ENCODE assay signal across 7 cellular contexts in the genomic region with DNA sequence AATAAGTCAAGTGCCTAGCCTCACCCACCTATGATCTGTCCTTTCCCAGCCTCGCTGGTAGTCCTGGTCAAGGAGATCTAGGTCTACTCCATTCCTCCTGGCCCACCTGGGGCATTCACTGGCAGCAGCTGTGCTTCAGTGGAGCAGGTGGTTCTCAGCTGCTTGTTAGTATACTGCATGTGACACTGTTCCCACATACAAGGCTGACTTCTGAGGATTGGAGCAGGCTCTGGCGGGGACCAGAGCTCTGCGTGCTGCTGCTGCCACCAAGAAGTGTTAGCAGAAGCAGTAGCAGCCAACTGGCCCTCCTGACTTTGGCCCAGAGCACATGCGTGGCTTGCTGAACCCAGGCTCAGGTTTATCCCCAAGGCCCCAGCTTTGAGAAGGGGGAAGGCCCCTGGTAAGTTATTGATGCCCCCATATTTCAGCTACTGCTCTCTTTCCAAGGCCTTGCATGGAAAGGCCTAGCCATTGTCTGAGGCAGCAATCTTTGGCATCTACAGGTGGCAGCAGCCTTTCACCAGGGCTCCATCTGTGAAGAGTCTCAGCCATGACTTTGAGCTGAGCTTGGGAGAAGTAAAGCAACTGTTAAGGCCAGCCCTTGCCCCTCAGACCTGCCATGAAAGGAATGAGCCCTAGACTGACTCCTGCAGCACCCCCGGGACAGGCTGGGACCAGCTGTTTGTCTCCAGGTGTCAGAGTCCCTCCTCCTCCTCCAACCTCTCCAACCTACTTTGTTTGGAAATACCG. TPM values are rescaled to one million over a fixed set of nuclear protein-coding genes. Genes with fewer than 3 reads are reported as not detected.
DNase-seq lines count a peak whose midpoint lies in the region; ATAC-seq, FAIRE-seq and TF ChIP-seq lines count a peak whose summit lies in the region.
"Had no signal": no experiment of that assay in that cellular context is flagged by ENCODE, and none has a peak within 500 bp of the region (broad histone marks: within the 10 kb centered on the region; RNA-seq: fewer than 3 reads in every experiment).

No MANE protein-coding gene starts in this region.

- no peaks in the 10 kb centered on the region for H4K20me1 ChIP-seq in HepG2 (ENCODE audit: insufficient read depth, low read length)

- TF ChIP-seq POLR2A in HepG2 (IDR thresholded peaks at IDR 0.05; ENCODE audit: insufficient read depth in 1 of 2, low read depth in 2 of 2, low read length in 2 of 2), result no peak

- no peak for ATAC-seq in activated naive CD4-positive, alpha-beta T cell treated with anti-CD3 and anti-CD28 coated beads, Interleukin-2, amount 50 U/mL, for 72 hours
- ATAC-seq in HepG2, result no peak
- ATAC-seq in upper lobe of right lung, result no peak
- ATAC-seq in HG02981 (IDR thresholded peaks at IDR 0.05; ENCODE audit: unreplicated experiment), result no peak
- no peak for ATAC-seq in SK-N-SH treated with all-trans-retinoic acid at 6 μM for 48 hours

- in situ Hi-C loops in HepG2 (cut with HindIII; ENCODE audit: extremely low pct_ligation_motif_present, low pct_unique_long_range_greater_than_20kb), result no loop called here

- peaks cover 5 to 13% of the 10 kb centered on the region in 2 donors for H3K36me3 Mint-ChIP-seq in activated naive CD4-positive, alpha-beta T cell treated with anti-CD3 and anti-CD28 coated beads, Interleukin-2, amount 50 U/mL, for 72 hours

- H3K4me3 ChIP-seq in HepG2 (replicated peaks in 1 of 3; ENCODE audit: insufficient read depth in 1 of 3, low read depth in 2 of 3, low read length in 3 of 3) (no peak overlapping the region), upper lobe of right lung (no peak overlapping the region)

- no peaks in the 10 kb centered on the region for H3K79me2 ChIP-seq in HepG2 (ENCODE audit: insufficient read depth, low read length)

- no peak for TF ChIP-seq EP300 in HepG2 (IDR thresholded peaks at IDR 0.05; ENCODE audit: low read depth in 2 of 2, low read length in 2 of 2)
- no peak for TF ChIP-seq EP300 in HepG2 (CRISPR knock-in tag; IDR thresholded peaks at IDR 0.05; ENCODE audit: borderline replicate concordance)

- peak; percentile 14; the same call in 1 of the 2 replicates for TF ChIP-seq CTCF in HepG2 (CRISPR knock-in tag; IDR thresholded peaks at IDR 0.05)
- TF ChIP-seq CTCF in upper lobe of right lung (IDR thresholded peaks at IDR 0.05), result no peak

- no TSS peak for BruUV-seq in HepG2 (replicated peaks; lab: Mats Ljungman, UMichigan)

- no peak overlapping the region for H3K4me2 ChIP-seq in HepG2 (ENCODE audit: low read depth, low read length)

- POLR2A ChIA-PET in HepG2 (lab: Yijun Ruan, JAX), result interaction anchor here (0.6 to 2.3 kb wide), 10 partner anchors 9 to 69 kb away, joined by 3 to 22 read pairs (median 4); a partner anchor contains a TSS

- intact Hi-C loops in HepG2 (cut with micrococcal nuclease; ENCODE audit: unreplicated experiment), result loop anchor here (5.0 kb wide), 1 partner anchor 43 kb away; a partner anchor contains a TSS
- intact Hi-C loops in upper lobe of right lung (cut with DNase I), result no loop called here

- 78% methylated on average over 3 of the region's 6 CpGs for WGBS in HepG2 (ENCODE audit: low lambda C conversion rate)

- no peak for TF ChIP-seq RAD21 in HepG2 (CRISPR knock-in tag; IDR thresholded peaks at IDR 0.05)

- H3K27me3 ChIP-seq in HepG2 (ENCODE audit: control insufficient read depth in 1 of 2, insufficient read depth in 2 of 2, low read length in 2 of 2) (no peaks in the 10 kb centered on the region), upper lobe of right lung (no peaks in the 10 kb centered on the region)

- no peak overlapping the region for H3K9ac ChIP-seq in HepG2 (ENCODE audit: insufficient read depth, low read depth, low read length)

- H2AFZ ChIP-seq in HepG2 (ENCODE audit: low read length), result no peak overlapping the region

- H3K9me3 ChIP-seq in HepG2 (ENCODE audit: low read length) (no peaks in the 10 kb centered on the region), upper lobe of right lung (no peaks in the 10 kb centered on the region)

- H3K27ac ChIP-seq in HepG2 (ENCODE audit: extremely low read length, insufficient read depth, low read length) (peak overlapping the region; percentile 67), upper lobe of right lung (peak overlapping the region; percentile 84)

- H3K9me3 Mint-ChIP-seq in activated naive CD4-positive, alpha-beta T cell treated with anti-CD3 and anti-CD28 coated beads, Interleukin-2, amount 50 U/mL, for 72 hours, result no peaks in the 10 kb centered on the region
- H3K9me3 Mint-ChIP-seq: activated naive CD4-positive, alpha-beta T cell treated with anti-CD3 and anti-CD28 coated beads, Interleukin-2, amount 50 U/mL, for 24 hours had no signal

- CTCF ChIA-PET in HepG2 (lab: Yijun Ruan, JAX; ENCODE audit: low intra/inter-chr PET ratio, low total read pairs), result no interaction called here

- H3K4me1 ChIP-seq in HepG2 (ENCODE audit: insufficient read depth, low read length) (peaks cover 27% of the 10 kb centered on the region), upper lobe of right lung (peaks cover 34% of the 10 kb centered on the region)

- FAIRE-seq in HepG2 (lab: Jason Lieb, UNC), result no peak

- peak overlapping the region; percentile 73 to 81 for H3K27ac Mint-ChIP-seq in activated naive CD4-positive, alpha-beta T cell treated with anti-CD3 and anti-CD28 coated beads, Interleukin-2, amount 50 U/mL, for 72 hours

- DNase-seq in activated naive CD4-positive, alpha-beta T cell treated with anti-CD3 and anti-CD28 coated beads, Interleukin-2, amount 50 U/mL, for 72 hours (ENCODE audit: low spot score in 2 of 2), result no peak
- DNase-seq in activated naive CD4-positive, alpha-beta T cell (lab: John Stamatoyannopoulos, UW), result no peak
- DNase-seq in HepG2 (ENCODE audit: low spot score) (no peak), upper lobe of right lung (peak; percentile 42)

- H3K36me3 ChIP-seq in HepG2 (replicated peaks in 1 of 2; ENCODE audit: control insufficient read depth in 1 of 2, insufficient read depth in 2 of 2, low read length in 2 of 2), result peaks cover 39 to 55% of the 10 kb centered on the region in 2 experiments
- H3K36me3 ChIP-seq in upper lobe of right lung, result peaks cover 75% of the 10 kb centered on the region

RNA-seq across cellular contexts. Expression of a gene that starts 26.5 kb away (rescaled TPM):
- total RNA-seq in activated naive CD4-positive, alpha-beta T cell treated with anti-CD3 and anti-CD28 coated beads, Interleukin-2, amount 50 U/mL, for 72 hours, result 10 to 100 TPM; 39.9 to 46.8 TPM
- 18.6 and 22.4 TPM in 2 replicates for total RNA-seq in HepG2 (2016; rRNA removed; fragmentation: Illumina TruSeq; extraction: Trizol)
- total RNA-seq in HepG2 (2016; cell fraction: cytosol; rRNA removed; fragmentation: Illumina TruSeq; extraction: Trizol; ENCODE audit: low read depth), result 2.2 and 2.6 TPM in 2 replicates
- total RNA-seq in HepG2 (2016; cell fraction: insoluble cytoplasmic fraction; rRNA removed; fragmentation: Illumina TruSeq; extraction: Trizol), result 17.2 and 17.3 TPM in 2 replicates
- total RNA-seq in HepG2 (2016; cell fraction: membrane; rRNA removed; fragmentation: Illumina TruSeq; extraction: Trizol), result 7.4 and 7.6 TPM in 2 replicates
- total RNA-seq in HepG2 (2016; cell fraction: nucleus; rRNA removed; fragmentation: Illumina TruSeq; extraction: Trizol), result 19.5 and 19.8 TPM in 2 replicates
- polyA plus RNA-seq in HepG2 (2011; rRNA removed), result 30.3 and 30.7 TPM in 2 replicates
- 11.4 and 13.8 TPM in 2 replicates for polyA plus RNA-seq in HepG2 (2011; cell fraction: cytosol; rRNA removed)
- 35.4 and 37.1 TPM in 2 replicates for polyA plus RNA-seq in HepG2 (2011; cell fraction: nucleus; rRNA removed)
- polyA plus RNA-seq in HepG2 (2012), result 17.6 and 26.9 TPM in 2 replicates
- polyA plus RNA-seq in HepG2 (2016; cell fraction: cytosol; fragmentation: Illumina TruSeq; extraction: Trizol; ENCODE audit: low read depth), result 1.6 and 1.9 TPM in 2 replicates
- 20.3 and 30.3 TPM in 2 replicates for polyA plus RNA-seq in HepG2 (2016; cell fraction: insoluble cytoplasmic fraction; fragmentation: Illumina TruSeq; extraction: Trizol; ENCODE audit: low read depth)
- polyA plus RNA-seq in HepG2 (2016; cell fraction: membrane; fragmentation: Illumina TruSeq; extraction: Trizol; ENCODE audit: low read depth), result 5.0 and 6.0 TPM in 2 replicates
- polyA plus RNA-seq in HepG2 (2016; cell fraction: nucleus; fragmentation: Illumina TruSeq; extraction: Trizol; ENCODE audit: insufficient read depth, low read depth), result 34.1 and 41.6 TPM in 2 replicates
- polyA minus RNA-seq in HepG2 (2011; rRNA and poly(A)+ RNA removed; ENCODE audit: low replicate concordance), result 57.4 and 70.9 TPM in 2 replicates
- polyA minus RNA-seq in HepG2 (2011; cell fraction: cytosol; rRNA and poly(A)+ RNA removed), result 31.2 and 36.9 TPM in 2 replicates
- 17.0 and 22.0 TPM in 2 replicates for polyA minus RNA-seq in HepG2 (2011; cell fraction: nucleus; rRNA and poly(A)+ RNA removed)
- 62.8 TPM for total RNA-seq in upper lobe of right lung

RNA-seq across cellular contexts. Expression of a gene that starts 26.9 kb away (rescaled TPM):
- total RNA-seq in activated naive CD4-positive, alpha-beta T cell treated with anti-CD3 and anti-CD28 coated beads, Interleukin-2, amount 50 U/mL, for 72 hours, result 10 to 100 TPM; 13.6 to 16.9 TPM
- total RNA-seq in HepG2 (2016; rRNA removed; fragmentation: Illumina TruSeq; extraction: Trizol), result 8.3 and 12.5 TPM in 2 replicates
- total RNA-seq in HepG2 (2016; cell fraction: cytosol; rRNA removed; fragmentation: Illumina TruSeq; extraction: Trizol; ENCODE audit: low read depth), result 12.1 and 12.2 TPM in 2 replicates
- total RNA-seq in HepG2 (2016; cell fraction: insoluble cytoplasmic fraction; rRNA removed; fragmentation: Illumina TruSeq; extraction: Trizol), result 6.9 and 11.8 TPM in 2 replicates
- total RNA-seq in HepG2 (2016; cell fraction: membrane; rRNA removed; fragmentation: Illumina TruSeq; extraction: Trizol), result 4.8 TPM in 2 replicates
- 12.2 and 12.7 TPM in 2 replicates for total RNA-seq in HepG2 (2016; cell fraction: nucleus; rRNA removed; fragmentation: Illumina TruSeq; extraction: Trizol)
- 11.2 and 15.6 TPM in 2 replicates for polyA plus RNA-seq in HepG2 (2011; rRNA removed)
- polyA plus RNA-seq in HepG2 (2011; cell fraction: cytosol; rRNA removed), result 7.2 and 10.7 TPM in 2 replicates
- polyA plus RNA-seq in HepG2 (2011; cell fraction: nucleus; rRNA removed), result 29.5 and 29.9 TPM in 2 replicates
- polyA plus RNA-seq in HepG2 (2012), result 7.6 and 9.9 TPM in 2 replicates
- polyA plus RNA-seq in HepG2 (2016; cell fraction: cytosol; fragmentation: Illumina TruSeq; extraction: Trizol; ENCODE audit: low read depth), result 1.7 and 2.3 TPM in 2 replicates
- polyA plus RNA-seq in HepG2 (2016; cell fraction: insoluble cytoplasmic fraction; fragmentation: Illumina TruSeq; extraction: Trizol; ENCODE audit: low read depth), result 8.7 and 9.3 TPM in 2 replicates
- polyA plus RNA-seq in HepG2 (2016; cell fraction: membrane; fragmentation: Illumina TruSeq; extraction: Trizol; ENCODE audit: low read depth), result 3.3 and 3.7 TPM in 2 replicates
- 27.1 and 29.0 TPM in 2 replicates for polyA plus RNA-seq in HepG2 (2016; cell fraction: nucleus; fragmentation: Illumina TruSeq; extraction: Trizol; ENCODE audit: insufficient read depth, low read depth)
- 15.2 and 22.6 TPM in 2 replicates for polyA minus RNA-seq in HepG2 (2011; rRNA and poly(A)+ RNA removed; ENCODE audit: low replicate concordance)
- polyA minus RNA-seq in HepG2 (2011; cell fraction: cytosol; rRNA and poly(A)+ RNA removed), result 6.3 and 9.7 TPM in 2 replicates
- 16.9 and 17.4 TPM in 2 replicates for polyA minus RNA-seq in HepG2 (2011; cell fraction: nucleus; rRNA and poly(A)+ RNA removed)
- 9.3 TPM for total RNA-seq in upper lobe of right lung

RNA-seq across cellular contexts. Expression of a gene that starts 45.1 kb away (rescaled TPM):
- not detected for total RNA-seq in activated naive CD4-positive, alpha-beta T cell treated with anti-CD3 and anti-CD28 coated beads, Interleukin-2, amount 50 U/mL, for 72 hours
- 110 and 330 TPM in 2 replicates for total RNA-seq in HepG2 (2016; rRNA removed; fragmentation: Illumina TruSeq; extraction: Trizol)
- total RNA-seq in HepG2 (2016; cell fraction: cytosol; rRNA removed; fragmentation: Illumina TruSeq; extraction: Trizol; ENCODE audit: low read depth), result 32.5 and 33.6 TPM in 2 replicates
- 93.3 and 344 TPM in 2 replicates for total RNA-seq in HepG2 (2016; cell fraction: insoluble cytoplasmic fraction; rRNA removed; fragmentation: Illumina TruSeq; extraction: Trizol)
- 41.4 and 43.0 TPM in 2 replicates for total RNA-seq in HepG2 (2016; cell fraction: membrane; rRNA removed; fragmentation: Illumina TruSeq; extraction: Trizol)
- 288 and 346 TPM in 2 replicates for total RNA-seq in HepG2 (2016; cell fraction: nucleus; rRNA removed; fragmentation: Illumina TruSeq; extraction: Trizol)
- 801 and 1,074 TPM in 2 replicates for polyA plus RNA-seq in HepG2 (2011; rRNA removed)
- 955 and 1,075 TPM in 2 replicates for polyA plus RNA-seq in HepG2 (2011; cell fraction: cytosol; rRNA removed)
- 1,042 and 1,045 TPM in 2 replicates for polyA plus RNA-seq in HepG2 (2011; cell fraction: nucleus; rRNA removed)
- 447 and 558 TPM in 2 replicates for polyA plus RNA-seq in HepG2 (2012)
- 25.3 and 27.2 TPM in 2 replicates for polyA plus RNA-seq in HepG2 (2016; cell fraction: cytosol; fragmentation: Illumina TruSeq; extraction: Trizol; ENCODE audit: low read depth)
- 93.3 and 115 TPM in 2 replicates for polyA plus RNA-seq in HepG2 (2016; cell fraction: insoluble cytoplasmic fraction; fragmentation: Illumina TruSeq; extraction: Trizol; ENCODE audit: low read depth)
- 30.7 and 34.2 TPM in 2 replicates for polyA plus RNA-seq in HepG2 (2016; cell fraction: membrane; fragmentation: Illumina TruSeq; extraction: Trizol; ENCODE audit: low read depth)
- polyA plus RNA-seq in HepG2 (2016; cell fraction: nucleus; fragmentation: Illumina TruSeq; extraction: Trizol; ENCODE audit: insufficient read depth, low read depth), result 450 and 474 TPM in 2 replicates
- polyA minus RNA-seq in HepG2 (2011; rRNA and poly(A)+ RNA removed; ENCODE audit: low replicate concordance), result 0.51 and 1,039 TPM in 2 replicates
- 289 and 363 TPM in 2 replicates for polyA minus RNA-seq in HepG2 (2011; cell fraction: cytosol; rRNA and poly(A)+ RNA removed)
- polyA minus RNA-seq in HepG2 (2011; cell fraction: nucleus; rRNA and poly(A)+ RNA removed), result 449 and 482 TPM in 2 replicates
- not detected for total RNA-seq in upper lobe of right lung

RNA-seq across cellular contexts. Expression of a gene that starts 56.5 kb away (rescaled TPM):
- 10 to 100 TPM; 54.0 to 99.9 TPM for total RNA-seq in activated naive CD4-positive, alpha-beta T cell treated with anti-CD3 and anti-CD28 coated beads, Interleukin-2, amount 50 U/mL, for 72 hours
- total RNA-seq in HepG2 (2016; rRNA removed; fragmentation: Illumina TruSeq; extraction: Trizol) (55.0 and 61.8 TPM in 2 replicates), upper lobe of right lung (61.1 TPM)
- total RNA-seq in HepG2 (2016; cell fraction: cytosol; rRNA removed; fragmentation: Illumina TruSeq; extraction: Trizol; ENCODE audit: low read depth), result 13.7 and 14.5 TPM in 2 replicates
- total RNA-seq in HepG2 (2016; cell fraction: insoluble cytoplasmic fraction; rRNA removed; fragmentation: Illumina TruSeq; extraction: Trizol), result 58.5 and 64.2 TPM in 2 replicates
- total RNA-seq in HepG2 (2016; cell fraction: membrane; rRNA removed; fragmentation: Illumina TruSeq; extraction: Trizol), result 46.2 and 49.5 TPM in 2 replicates
- total RNA-seq in HepG2 (2016; cell fraction: nucleus; rRNA removed; fragmentation: Illumina TruSeq; extraction: Trizol), result 30.0 and 38.4 TPM in 2 replicates
- polyA plus RNA-seq in HepG2 (2011; rRNA removed), result 76.3 and 77.3 TPM in 2 replicates
- polyA plus RNA-seq in HepG2 (2011; cell fraction: cytosol; rRNA removed), result 56.1 and 62.7 TPM in 2 replicates
- polyA plus RNA-seq in HepG2 (2011; cell fraction: nucleus; rRNA removed), result 84.0 and 100 TPM in 2 replicates
- 38.3 and 43.7 TPM in 2 replicates for polyA plus RNA-seq in HepG2 (2012)
- 10.8 and 11.5 TPM in 2 replicates for polyA plus RNA-seq in HepG2 (2016; cell fraction: cytosol; fragmentation: Illumina TruSeq; extraction: Trizol; ENCODE audit: low read depth)
- polyA plus RNA-seq in HepG2 (2016; cell fraction: insoluble cytoplasmic fraction; fragmentation: Illumina TruSeq; extraction: Trizol; ENCODE audit: low read depth), result 62.7 and 66.3 TPM in 2 replicates
- 31.9 and 39.2 TPM in 2 replicates for polyA plus RNA-seq in HepG2 (2016; cell fraction: membrane; fragmentation: Illumina TruSeq; extraction: Trizol; ENCODE audit: low read depth)
- polyA plus RNA-seq in HepG2 (2016; cell fraction: nucleus; fragmentation: Illumina TruSeq; extraction: Trizol; ENCODE audit: insufficient read depth, low read depth), result 48.8 and 53.2 TPM in 2 replicates
- polyA minus RNA-seq in HepG2 (2011; rRNA and poly(A)+ RNA removed; ENCODE audit: low replicate concordance), result 156 and 179 TPM in 2 replicates
- 39.7 and 48.5 TPM in 2 replicates for polyA minus RNA-seq in HepG2 (2011; cell fraction: cytosol; rRNA and poly(A)+ RNA removed)
- 55.7 and 65.5 TPM in 2 replicates for polyA minus RNA-seq in HepG2 (2011; cell fraction: nucleus; rRNA and poly(A)+ RNA removed)

RNA-seq across cellular contexts. Expression of a gene that starts 56.9 kb away (rescaled TPM):
- 1 to 10 TPM; 2.0 to 3.6 TPM for total RNA-seq in activated naive CD4-positive, alpha-beta T cell treated with anti-CD3 and anti-CD28 coated beads, Interleukin-2, amount 50 U/mL, for 72 hours
- total RNA-seq in HepG2 (2016; rRNA removed; fragmentation: Illumina TruSeq; extraction: Trizol) (4.8 and 6.9 TPM in 2 replicates), upper lobe of right lung (5.2 TPM)
- 1.5 and 2.1 TPM in 2 replicates for total RNA-seq in HepG2 (2016; cell fraction: cytosol; rRNA removed; fragmentation: Illumina TruSeq; extraction: Trizol; ENCODE audit: low read depth)
- total RNA-seq in HepG2 (2016; cell fraction: insoluble cytoplasmic fraction; rRNA removed; fragmentation: Illumina TruSeq; extraction: Trizol), result 4.6 and 6.5 TPM in 2 replicates
- total RNA-seq in HepG2 (2016; cell fraction: membrane; rRNA removed; fragmentation: Illumina TruSeq; extraction: Trizol), result 4.0 and 4.8 TPM in 2 replicates
- 1.5 and 3.2 TPM in 2 replicates for total RNA-seq in HepG2 (2016; cell fraction: nucleus; rRNA removed; fragmentation: Illumina TruSeq; extraction: Trizol)
- polyA plus RNA-seq in HepG2 (2011; rRNA removed), result 2.5 and 3.0 TPM in 2 replicates
- polyA plus RNA-seq in HepG2 (2011; cell fraction: cytosol; rRNA removed), result 1.7 and 2.6 TPM in 2 replicates
- polyA plus RNA-seq in HepG2 (2011; cell fraction: nucleus; rRNA removed), result 2.5 and 3.5 TPM in 2 replicates
- polyA plus RNA-seq in HepG2 (2012), result 2.4 and 2.6 TPM in 2 replicates
- 0.31 and 0.55 TPM in 2 replicates for polyA plus RNA-seq in HepG2 (2016; cell fraction: cytosol; fragmentation: Illumina TruSeq; extraction: Trizol; ENCODE audit: low read depth)
- polyA plus RNA-seq in HepG2 (2016; cell fraction: insoluble cytoplasmic fraction; fragmentation: Illumina TruSeq; extraction: Trizol; ENCODE audit: low read depth), result 4.2 and 4.6 TPM in 2 replicates
- 1.1 and 1.2 TPM in 2 replicates for polyA plus RNA-seq in HepG2 (2016; cell fraction: membrane; fragmentation: Illumina TruSeq; extraction: Trizol; ENCODE audit: low read depth)
- 1.9 and 3.3 TPM in 2 replicates for polyA plus RNA-seq in HepG2 (2016; cell fraction: nucleus; fragmentation: Illumina TruSeq; extraction: Trizol; ENCODE audit: insufficient read depth, low read depth)
- 4.5 and 8.3 TPM in 2 replicates for polyA minus RNA-seq in HepG2 (2011; rRNA and poly(A)+ RNA removed; ENCODE audit: low replicate concordance)
- 2.2 TPM in 2 replicates for polyA minus RNA-seq in HepG2 (2011; cell fraction: cytosol; rRNA and poly(A)+ RNA removed)
- polyA minus RNA-seq in HepG2 (2011; cell fraction: nucleus; rRNA and poly(A)+ RNA removed), result 2.2 and 4.4 TPM in 2 replicates

Comparison
In these comparisons a context has a peak if more than half of its experiments do, and no peak if none do; other contexts are left out.
1. RNA of a gene that starts 45.1 kb away (total RNA-seq): 32.5 to 346 TPM in HepG2; not detected in upper lobe of right lung (single experiment) and not detected in activated naive CD4-positive, alpha-beta T cell treated with anti-CD3 and anti-CD28 coated beads, Interleukin-2, amount 50 U/mL, for 72 hours; every median in the first group is over 10 times any median in the second.